ENCODE assay signal across 12 cellular contexts in the genomic region with DNA sequence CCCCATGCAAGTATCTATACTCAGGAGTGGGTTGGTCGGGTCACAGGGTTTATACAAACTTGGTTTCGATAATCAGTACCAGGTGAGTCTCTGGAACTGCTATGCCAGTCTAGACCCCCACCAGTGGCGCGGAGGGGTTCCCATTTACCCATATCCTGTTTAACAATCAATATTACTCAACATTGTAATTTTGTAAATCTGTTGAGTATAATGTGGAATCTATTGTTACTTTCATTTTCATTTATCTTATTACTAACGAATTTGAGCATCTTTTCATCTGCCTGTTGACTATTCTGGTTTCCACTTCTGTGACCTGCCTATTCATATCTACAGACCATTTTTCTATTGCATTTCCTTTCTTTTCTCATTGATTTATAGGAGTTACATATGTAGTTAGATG.
DNase-seq lines count a peak whose midpoint lies in the region; ATAC-seq lines count a peak whose summit lies in the region.
"Had no signal": no experiment of that assay in that cellular context is flagged by ENCODE, and none has a peak within 500 bp of the region (broad histone marks: within the 10 kb centered on the region; RNA-seq: fewer than 3 reads in every experiment).

No MANE protein-coding gene starts in this region.

- no peak overlapping the region for H3K27ac ChIP-seq in CD8-positive, alpha-beta memory T cell (ENCODE audit: low read depth, low read length)
- H3K27ac ChIP-seq: epithelial cell of prostate had no signal

- DNase-seq in CD8-positive, alpha-beta memory T cell, result peak in 1 of 5 donors; percentile 10
- peak; percentile 63 for DNase-seq in activated CD4-positive, alpha-beta T cell treated with anti-CD3 and anti-CD28 coated beads for 48 hours
- peak in 1 of 2 donors; percentile 34 for DNase-seq in activated naive CD4-positive, alpha-beta T cell treated with anti-CD3 and anti-CD28 coated beads, Interleukin-2, amount 50 U/mL, for 72 hours (ENCODE audit: low spot score in 2 of 2)
- DNase-seq in stimulated activated CD4-positive, alpha-beta T cell treated with anti-CD3 and anti-CD28 coated beads, Interleukin-4, amount 100 ng/mL, for 4 hours, result peak; percentile 34 to 50
- no peak for DNase-seq in SK-N-DZ (ENCODE audit: low spot score)
- DNase-seq in cerebellar nuclear complex (lab: John Stamatoyannopoulos, UW), result no peak
- DNase-seq: anterior cingulate cortex, DMS53, Kasumi-1, NCI-H1436 had no signal

- CTCF ChIA-PET in CD8-positive, alpha-beta memory T cell (lab: Charles Lee), result no interaction called here

- POLR2A ChIA-PET in CD8-positive, alpha-beta memory T cell (lab: Charles Lee), result no interaction called here

- H3K9me3 Mint-ChIP-seq in CD8-positive, alpha-beta memory T cell, result peaks cover 0 to 2% (median 0%) of the 10 kb centered on the region in 5 donors
- H3K9me3 Mint-ChIP-seq in activated naive CD4-positive, alpha-beta T cell treated with anti-CD3 and anti-CD28 coated beads, Interleukin-2, amount 50 U/mL, for 72 hours, result no peaks in the 10 kb centered on the region

- no peaks in the 10 kb centered on the region for H3K9me3 ChIP-seq in CD8-positive, alpha-beta memory T cell (ENCODE audit: low read length)

- peaks cover 0 to 1% of the 10 kb centered on the region in 2 donors for H3K27me3 Mint-ChIP-seq in CD8-positive, alpha-beta memory T cell

- peak overlapping the region; percentile 76 to 97 (median 90) for H3K27ac Mint-ChIP-seq in CD8-positive, alpha-beta memory T cell
- peak overlapping the region; percentile 94 to 98 for H3K27ac Mint-ChIP-seq in activated naive CD4-positive, alpha-beta T cell treated with anti-CD3 and anti-CD28 coated beads, Interleukin-2, amount 50 U/mL, for 72 hours

- H3K4me3 ChIP-seq in CD8-positive, alpha-beta memory T cell (ENCODE audit: low read length), result peak overlapping the region; percentile 10

- peak; percentile 21 to 70 for ATAC-seq in activated naive CD4-positive, alpha-beta T cell treated with anti-CD3 and anti-CD28 coated beads, Interleukin-2, amount 50 U/mL, for 72 hours
- ATAC-seq in GM21528 (IDR thresholded peaks at IDR 0.05; ENCODE audit: low FRiP score, unreplicated experiment), result no peak

- peaks cover 57% of the 10 kb centered on the region for H3K4me1 ChIP-seq in CD8-positive, alpha-beta memory T cell (ENCODE audit: insufficient read depth, low read length)

- H3K4me3 Mint-ChIP-seq in CD8-positive, alpha-beta memory T cell, result peak overlapping the region; percentile 75 to 81 (median 78)

- H3K4me1 Mint-ChIP-seq in CD8-positive, alpha-beta memory T cell, result peaks cover 54 to 64% (median 64%) of the 10 kb centered on the region in 3 donors

- no peaks in the 10 kb centered on the region for H3K36me3 Mint-ChIP-seq in CD8-positive, alpha-beta memory T cell
- H3K36me3 Mint-ChIP-seq in activated naive CD4-positive, alpha-beta T cell treated with anti-CD3 and anti-CD28 coated beads, Interleukin-2, amount 50 U/mL, for 72 hours, result no peaks in the 10 kb centered on the region

- no peaks in the 10 kb centered on the region for H3K36me3 ChIP-seq in CD8-positive, alpha-beta memory T cell (ENCODE audit: insufficient read depth, low read length)

- no peaks in the 10 kb centered on the region for H3K27me3 ChIP-seq in CD8-positive, alpha-beta memory T cell (ENCODE audit: insufficient read depth, low read length, poor library complexity, severe bottlenecking)

Comparison
In these comparisons a context has a peak if more than half of its experiments do, and no peak if none do; other contexts are left out.
1. DNase-seq: peak in activated CD4-positive, alpha-beta T cell treated with anti-CD3 and anti-CD28 coated beads for 48 hours (single experiment) and stimulated activated CD4-positive, alpha-beta T cell treated with anti-CD3 and anti-CD28 coated beads, Interleukin-4, amount 100 ng/mL, for 4 hours (2 of 2); none in SK-N-DZ (single experiment) and cerebellar nuclear complex (0 of 2).